In the genomic region with DNA sequence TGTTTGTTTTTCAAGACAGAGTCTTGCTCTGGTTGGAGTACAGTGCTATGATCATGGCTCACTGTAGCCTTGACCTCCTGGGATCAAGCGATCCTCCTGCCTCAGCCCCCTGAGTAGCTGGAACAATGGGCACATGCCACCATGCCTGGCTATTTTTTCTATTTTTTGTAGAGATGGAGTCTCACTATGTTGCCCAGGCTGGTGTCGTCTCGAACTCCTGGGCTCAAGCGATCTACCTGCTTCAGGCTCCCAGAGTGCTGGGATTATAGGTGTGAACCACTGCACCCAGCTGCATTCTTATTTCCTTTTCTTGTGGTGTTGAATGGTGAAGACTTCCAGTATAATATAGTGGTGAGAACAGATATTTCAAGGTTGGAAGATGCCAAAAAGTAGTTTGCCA, we compare ENCODE assay signal across 20 cellular contexts. TPM values are rescaled to one million over a fixed set of nuclear protein-coding genes. Genes with fewer than 3 reads are reported as not detected.
DNase-seq lines count a peak whose midpoint lies in the region; ATAC-seq, FAIRE-seq and TF ChIP-seq lines count a peak whose summit lies in the region.
"Had no signal": no experiment of that assay in that cellular context is flagged by ENCODE, and none has a peak within 500 bp of the region (broad histone marks: within the 10 kb centered on the region; RNA-seq: fewer than 3 reads in every experiment).

No MANE protein-coding gene starts in this region.

- H2AK5ac ChIP-seq in H1 (ENCODE audit: low read depth, low read length) (peak overlapping the region; percentile 46; the same call in 1 of the 2 replicates), mesenchymal stem cell (ENCODE audit: low read length, severe bottlenecking) (peak overlapping the region; percentile 8)

- DNase-seq in GM23338 (ENCODE audit: low spot score) (no peak), WTC11 (ENCODE audit: low spot score) (no peak), H1 (ENCODE audit: low read depth in 1 of 2, low spot score in 2 of 2) (no peak), mesenchymal stem cell (no peak), omental fat pad (ENCODE audit: low spot score) (no peak), glutamatergic neuron (no peak)
- DNase-seq in activated T-cell treated with anti-CD3 and anti-CD28 coated beads, Interleukin-2, amount 50 U/mL, for 24 hours, result no peak
- DNase-seq: C1 segment of cervical spinal cord; Calu3; CD4-positive, alpha-beta memory T cell; COR-L47; DMS79 treated with DMSO at 0.1 percent for 48 hours; GF-D8; GM23248; HCEC 1CT had no signal

- H2BK120ac ChIP-seq in H1 (replicated peaks; ENCODE audit: low read depth, low read length), result no peak overlapping the region
- no peak overlapping the region for H2BK120ac ChIP-seq in mesenchymal stem cell (ENCODE audit: low read depth, low read length)

- H3K4me3 ChIP-seq in GM23338, result no peak overlapping the region
- H3K4me3 ChIP-seq in H1 (ENCODE audit: extremely low read depth in 1 of 4, insufficient read depth in 2 of 4, low read depth in 3 of 4, low read length in 4 of 4), result no peak overlapping the region
- no peak overlapping the region for H3K4me3 ChIP-seq in mesenchymal stem cell (ENCODE audit: insufficient read depth in 1 of 2, low read depth in 1 of 2, low read length in 2 of 2)
- H3K4me3 ChIP-seq: GM23248 had no signal

- H3K9me3 Mint-ChIP-seq in GM23338 (no peaks in the 10 kb centered on the region), WTC11 (no peaks in the 10 kb centered on the region), glutamatergic neuron (ENCODE audit: unreplicated experiment) (no peaks in the 10 kb centered on the region)
- no peaks in the 10 kb centered on the region for H3K9me3 Mint-ChIP-seq in activated T-cell treated with anti-CD3 and anti-CD28 coated beads, Interleukin-2, amount 50 U/mL, for 24 hours

- H2BK15ac ChIP-seq in H1 (ENCODE audit: low read length) (no peak overlapping the region), mesenchymal stem cell (ENCODE audit: low read depth, poor library complexity, severe bottlenecking) (no peak overlapping the region)

- peak; percentile 42 for FAIRE-seq in H1 (lab: Jason Lieb, UNC)
- FAIRE-seq: GM12891, GM18507, H54 had no signal

- peak overlapping the region; percentile 71 for H3K4me2 ChIP-seq in GM23338
- no peak overlapping the region for H3K4me2 ChIP-seq in H1 (ENCODE audit: insufficient read depth in 1 of 2, low read depth in 2 of 2, low read length in 2 of 2)
- H3K4me2 ChIP-seq in mesenchymal stem cell (ENCODE audit: low read length, poor library complexity, severe bottlenecking), result no peak overlapping the region

- H3K9ac ChIP-seq in H1 (replicated peaks in 1 of 4; ENCODE audit: extremely low read depth in 1 of 4, low read depth in 3 of 4, low read length in 3 of 4), result no peak overlapping the region; a peak in 1 of 7 replicates
- no peak overlapping the region for H3K9ac ChIP-seq in mesenchymal stem cell (ENCODE audit: low read length)
- H3K9ac ChIP-seq: GM23248 had no signal

- peaks cover 87% of the 10 kb centered on the region for H3K4me1 Mint-ChIP-seq in GM23338
- peaks cover 96% of the 10 kb centered on the region for H3K4me1 Mint-ChIP-seq in WTC11
- H3K4me1 Mint-ChIP-seq in activated T-cell treated with anti-CD3 and anti-CD28 coated beads, Interleukin-2, amount 50 U/mL, for 24 hours (ENCODE audit: low read depth), result no peaks in the 10 kb centered on the region
- H3K4me1 Mint-ChIP-seq in glutamatergic neuron (ENCODE audit: low read depth, unreplicated experiment), result peaks cover 6% of the 10 kb centered on the region
- H3K4me1 Mint-ChIP-seq: CD4-positive, alpha-beta memory T cell had no signal

- H3K14ac ChIP-seq in H1 (ENCODE audit: insufficient read length), result no peak overlapping the region
- H3K14ac ChIP-seq in mesenchymal stem cell (ENCODE audit: low read length in 2 of 2), result no peak overlapping the region

- no peak for TF ChIP-seq POLR2A in H1 (IDR thresholded peaks at IDR 0.05; ENCODE audit: control extremely low read depth in 1 of 2, low read depth in 2 of 2, low read length in 2 of 2)

- H2BK5ac ChIP-seq in H1 (ENCODE audit: low read depth, low read length) (no peak overlapping the region), mesenchymal stem cell (ENCODE audit: low read depth, low read length, poor library complexity, severe bottlenecking) (no peak overlapping the region)

- H2BK12ac ChIP-seq in H1 (ENCODE audit: low read depth, low read length) (no peak overlapping the region), mesenchymal stem cell (ENCODE audit: low read length in 2 of 2) (no peak overlapping the region)

- H3K27ac Mint-ChIP-seq in GM23338 (peak overlapping the region; percentile 54), WTC11 (peak overlapping the region; percentile 30), glutamatergic neuron (ENCODE audit: unreplicated experiment) (no peak overlapping the region)
- no peak overlapping the region for H3K27ac Mint-ChIP-seq in activated T-cell treated with anti-CD3 and anti-CD28 coated beads, Interleukin-2, amount 50 U/mL, for 24 hours

- no peaks in the 10 kb centered on the region for H3K23me2 ChIP-seq in H1 (ENCODE audit: low read depth, low read length)

- no peaks in the 10 kb centered on the region for H3K9me3 ChIP-seq in H1 (ENCODE audit: insufficient read depth in 2 of 2, low read depth in 1 of 2, low read length in 1 of 2)
- H3K9me3 ChIP-seq in mesenchymal stem cell (ENCODE audit: control insufficient read depth, low read length), result no peaks in the 10 kb centered on the region

- H3K4me3 Mint-ChIP-seq in GM23338, result no peak overlapping the region
- H3K4me3 Mint-ChIP-seq in WTC11, result no peak overlapping the region; the same call in 1 of the 2 replicates
- H3K4me3 Mint-ChIP-seq in activated T-cell treated with anti-CD3 and anti-CD28 coated beads, Interleukin-2, amount 50 U/mL, for 24 hours, result no peak overlapping the region
- H3K4me3 Mint-ChIP-seq in glutamatergic neuron (ENCODE audit: unreplicated experiment), result no peak overlapping the region
- H3K4me3 Mint-ChIP-seq: CD4-positive, alpha-beta memory T cell had no signal

- TF ChIP-seq RAD21 in H1 (IDR thresholded peaks at IDR 0.05 in 1 of 2, conservative IDR thresholded peaks at IDR 0.05 in 1 of 2; ENCODE audit: low read depth in 2 of 2, low read length in 2 of 2), result no peak

- no peak overlapping the region for H3K56ac ChIP-seq in H1 (replicated peaks; ENCODE audit: insufficient read length, low read depth, low read length)

- H3K23ac ChIP-seq in H1 (ENCODE audit: insufficient read length), result no peak overlapping the region
- H3K23ac ChIP-seq in mesenchymal stem cell (ENCODE audit: low read length in 2 of 2), result no peak overlapping the region

- POLR2A ChIA-PET in WTC11 (lab: Charles Lee) (interaction anchor here (1.0 kb wide), 1 partner anchor 15 kb away, joined by 4 read pairs; no protein-coding TSS in a partner anchor), H1 (lab: Charles Lee; ENCODE audit: partially characterized antibody) (interaction anchor here (1.2 to 20.1 kb wide), 3 partner anchors 10 to 23 kb away, joined by 3 to 222 read pairs (median 17); partner anchors contain the start of gene B3GALT5)

- ATAC-seq in GM23338 (no peak), WTC11 (no peak), GM18867 (IDR thresholded peaks at IDR 0.05; ENCODE audit: unreplicated experiment) (no peak), omental fat pad (ENCODE audit: low FRiP score) (no peak)

- no peaks in the 10 kb centered on the region for H3K27me3 ChIP-seq in GM23338 (ENCODE audit: insufficient read depth)
- no peaks in the 10 kb centered on the region for H3K27me3 ChIP-seq in H1 (replicated peaks in 1 of 4; ENCODE audit: control insufficient read depth in 3 of 4, extremely low read depth in 1 of 4, insufficient read depth in 3 of 4, low read length in 3 of 4)
- H3K27me3 ChIP-seq in mesenchymal stem cell (ENCODE audit: control insufficient read depth in 1 of 2, insufficient read depth in 1 of 2, low read length in 2 of 2), result peaks cover 0 to 23% of the 10 kb centered on the region in 2 experiments

- H4K5ac ChIP-seq in H1 (ENCODE audit: insufficient read length, low read depth, low read length), result no peak overlapping the region

- peaks cover 12% of the 10 kb centered on the region; the same call in 1 of the 2 replicates for H3F3A ChIP-seq in GM23338 (replicated peaks; ENCODE audit: low read depth)

- H3K79me2 ChIP-seq in GM23338 (replicated peaks; ENCODE audit: insufficient read depth) (peaks cover 100% of the 10 kb centered on the region), H1 (ENCODE audit: control insufficient read depth in 1 of 2, insufficient read depth in 2 of 2, low read length in 2 of 2) (peaks cover 7 to 95% of the 10 kb centered on the region in 2 experiments)

- 100% methylated on average over 4 of the region's 4 CpGs; no CpG with 5 or more reads in 1 of the 2 experiments for WGBS in H1 (ENCODE audit: extremely low coverage in 1 of 2, insufficient coverage in 1 of 2, insufficient read length in 1 of 2, insufficient replicate concordance in 2 of 2, low coverage in 1 of 2, low lambda C conversion rate in 2 of 2, missing lambda C conversion rate in 1 of 2), 2 experiments
- 95% methylated on average over 4 of the region's 4 CpGs for WGBS in mesenchymal stem cell

- H4K20me1 ChIP-seq in GM23338 (replicated peaks; ENCODE audit: insufficient read depth) (no peaks in the 10 kb centered on the region; the same call in 1 of the 2 replicates), H1 (replicated peaks in 1 of 2; ENCODE audit: control insufficient read depth in 1 of 2, insufficient read depth in 2 of 2, low read length in 2 of 2) (no peaks in the 10 kb centered on the region)

- H2AFZ ChIP-seq in GM23338, result no peak overlapping the region
- H2AFZ ChIP-seq in H1 (ENCODE audit: low read length), result no peak overlapping the region
- H2AFZ ChIP-seq in mesenchymal stem cell (ENCODE audit: low read depth, low read length), result no peak overlapping the region
- H2AFZ ChIP-seq: GM23248 had no signal

- no peak overlapping the region for H2BK20ac ChIP-seq in H1 (ENCODE audit: low read length)

- no peaks in the 10 kb centered on the region for H3K9me2 ChIP-seq in GM23338 (ENCODE audit: insufficient read depth)

- H3K27ac ChIP-seq in GM23338 (ENCODE audit: low read depth), result no peak overlapping the region
- no peak overlapping the region for H3K27ac ChIP-seq in H1 (ENCODE audit: low read depth, low read length)
- no peak overlapping the region for H3K27ac ChIP-seq in mesenchymal stem cell (ENCODE audit: low read length, poor library complexity, severe bottlenecking)
- H3K27ac ChIP-seq: GM23248 had no signal

- TF ChIP-seq CTCF in GM23338 (conservative IDR thresholded peaks at IDR 0.05; ENCODE audit: low read depth in 2 of 2) (no peak), WTC11 (IDR thresholded peaks at IDR 0.05) (no peak), H1 (IDR thresholded peaks at IDR 0.05; ENCODE audit: control extremely low read depth in 1 of 3, insufficient read depth in 1 of 3, low read depth in 1 of 3, low read length in 3 of 3) (no peak), omental fat pad (IDR thresholded peaks at IDR 0.05) (no peak), glutamatergic neuron (IDR thresholded peaks at IDR 0.05; ENCODE audit: partially characterized antibody, unreplicated experiment) (no peak)

- TF ChIP-seq EP300 in H1 (IDR thresholded peaks at IDR 0.05; ENCODE audit: borderline replicate concordance in 1 of 2, low read depth in 2 of 2, low read length in 2 of 2), result no peak

- H4K8ac ChIP-seq in H1 (ENCODE audit: extremely low read depth, insufficient read depth, low read length) (no peak overlapping the region), mesenchymal stem cell (ENCODE audit: low read length) (no peak overlapping the region)

- H4K91ac ChIP-seq in H1 (replicated peaks; ENCODE audit: insufficient read length, low read length) (no peak overlapping the region), mesenchymal stem cell (ENCODE audit: low read length) (no peak overlapping the region)

- H3K18ac ChIP-seq in H1 (ENCODE audit: extremely low read depth, low read length) (no peak overlapping the region), mesenchymal stem cell (ENCODE audit: low read depth in 1 of 2, low read length in 2 of 2) (no peak overlapping the region)

- H3K27me3 Mint-ChIP-seq in GM23338 (ENCODE audit: insufficient read depth, low read depth, poor library complexity) (peaks cover 25% of the 10 kb centered on the region), WTC11 (ENCODE audit: low read depth) (no peaks in the 10 kb centered on the region), glutamatergic neuron (ENCODE audit: unreplicated experiment) (peaks cover 5% of the 10 kb centered on the region)
- peaks cover 28% of the 10 kb centered on the region for H3K27me3 Mint-ChIP-seq in activated T-cell treated with anti-CD3 and anti-CD28 coated beads, Interleukin-2, amount 50 U/mL, for 24 hours

- H3K4ac ChIP-seq in H1 (replicated peaks; ENCODE audit: insufficient read length, low read depth, low read length) (no peak overlapping the region), mesenchymal stem cell (ENCODE audit: low read depth in 1 of 2, low read length in 2 of 2) (no peak overlapping the region)

- H3K36me3 Mint-ChIP-seq in GM23338 (ENCODE audit: low read depth), result peaks cover 32% of the 10 kb centered on the region
- H3K36me3 Mint-ChIP-seq in WTC11, result peaks cover 19% of the 10 kb centered on the region
- H3K36me3 Mint-ChIP-seq in activated T-cell treated with anti-CD3 and anti-CD28 coated beads, Interleukin-2, amount 50 U/mL, for 24 hours (ENCODE audit: low read depth), result no peaks in the 10 kb centered on the region
- H3K36me3 Mint-ChIP-seq in glutamatergic neuron (ENCODE audit: unreplicated experiment), result no peaks in the 10 kb centered on the region
- H3K36me3 Mint-ChIP-seq: CD4-positive, alpha-beta memory T cell had no signal

- peaks cover 82% of the 10 kb centered on the region for H3K4me1 ChIP-seq in GM23338 (ENCODE audit: insufficient read depth)
- peaks cover 14 to 54% (median 38%) of the 10 kb centered on the region in 4 experiments for H3K4me1 ChIP-seq in H1 (replicated peaks in 1 of 4; ENCODE audit: control insufficient read depth in 3 of 4, insufficient read depth in 4 of 4, low read length in 3 of 4)
- peaks cover 24% of the 10 kb centered on the region for H3K4me1 ChIP-seq in mesenchymal stem cell (ENCODE audit: control insufficient read depth, insufficient read depth, low read depth, low read length)

- CTCF ChIA-PET in WTC11 (lab: Charles Lee) (interaction anchor here (1.0 to 1.1 kb wide), 2 partner anchors 14 to 16 kb away, joined by 3 read pairs; no protein-coding TSS in a partner anchor), H1 (lab: Charles Lee; ENCODE audit: partially characterized antibody) (interaction anchor here (0.7 to 1.7 kb wide), 2 partner anchors 35 to 188 kb away, joined by 3 to 4 read pairs; no protein-coding TSS in a partner anchor)

- peaks cover under 1% of the 10 kb centered on the region; the same call in 1 of the 2 replicates for H3K36me3 ChIP-seq in GM23338 (ENCODE audit: insufficient read depth)
- peaks cover 0 to 5% (median 0%) of the 10 kb centered on the region in 4 experiments; a peak in 2 of 8 replicates for H3K36me3 ChIP-seq in H1 (ENCODE audit: control insufficient read depth in 2 of 4, insufficient read depth in 4 of 4, low read length in 3 of 4)
- no peaks in the 10 kb centered on the region for H3K36me3 ChIP-seq in mesenchymal stem cell (ENCODE audit: control insufficient read depth in 1 of 2, insufficient read depth in 2 of 2, low read depth in 1 of 2, low read length in 2 of 2)

- H3K79me1 ChIP-seq in H1 (ENCODE audit: low read depth, low read length) (peaks cover 11% of the 10 kb centered on the region), mesenchymal stem cell (replicated peaks; ENCODE audit: low read length, poor library complexity, severe bottlenecking) (peaks cover 42% of the 10 kb centered on the region)

RNA-seq across cellular contexts. Expression of gene B3GALT5, which starts 28.0 kb away (rescaled TPM):
- 31.7 and 37.5 TPM in 2 replicates for total RNA-seq in GM23338 (2014; rRNA removed; shearing (Covaris generic))
- polyA plus RNA-seq in GM23338 (2016; fragmentation: Nextera tagmentation; extraction: Ambion mirVana) (6.2 TPM in 2 replicates), H1 (2011; rRNA removed) (11.9 and 12.4 TPM in 2 replicates)
- total RNA-seq in WTC11 (2021) (25.8 to 33.3 TPM (median 32.4 TPM) in 3 replicates), omental fat pad (not detected), glutamatergic neuron (ENCODE audit: unreplicated experiment) (0.25 TPM)
- total RNA-seq in H1 (2021; fragmentation: NEBNext Ultra II Directional; extraction: Animal tissue kit (Norgen Biotek cat#: 25700)), result 23.8 and 25.1 TPM in 2 replicates
- 9.7 TPM for polyA plus RNA-seq in H1 (2011; cell fraction: cytosol; rRNA removed)
- 25.2 TPM for polyA plus RNA-seq in H1 (2011; cell fraction: nucleus; rRNA removed)
- polyA plus RNA-seq in H1 (2012, experiment 1 of 2), result 9.9 to 15.2 TPM (median 12.4 TPM) in 4 replicates
- 1.6 TPM for polyA plus RNA-seq in H1 (2012, experiment 2 of 2)
- 19.2 TPM for polyA plus RNA-seq in H1 (2013, experiment 1 of 2)
- polyA plus RNA-seq in H1 (2013, experiment 2 of 2), result 18.8 TPM
- 47.8 and 63.7 TPM in 2 replicates for polyA minus RNA-seq in H1 (2011; rRNA and poly(A)+ RNA removed)
- polyA minus RNA-seq in H1 (2011; cell fraction: cytosol; rRNA and poly(A)+ RNA removed), result 24.7 TPM
- polyA minus RNA-seq in H1 (2011; cell fraction: nucleus; rRNA and poly(A)+ RNA removed), result 38.0 TPM
- 0.07 TPM for polyA plus RNA-seq in mesenchymal stem cell (2013, experiment 1 of 2)
- 0.07 TPM for polyA plus RNA-seq in mesenchymal stem cell (2013, experiment 2 of 2)
- total RNA-seq: CD4-positive, alpha-beta memory T cell; G401; GM23248 had no signal
- polyA plus RNA-seq: CD4-positive, alpha-beta memory T cell; GM23248 had no signal

Comparison
In these comparisons a context has a peak if more than half of its experiments do, and no peak if none do; other contexts are left out.
1. H3K27ac Mint-ChIP-seq: peak in GM23338 (single experiment) and WTC11 (single experiment); none in activated T-cell treated with anti-CD3 and anti-CD28 coated beads, Interleukin-2, amount 50 U/mL, for 24 hours (single experiment) and glutamatergic neuron (single experiment).
2. RNA of gene B3GALT5, which starts 28.0 kb away (total RNA-seq): 31.7 to 37.5 TPM in GM23338, 25.8 to 33.3 TPM in WTC11 and 23.8 to 25.1 TPM in H1; 0.25 TPM in glutamatergic neuron (single experiment) and not detected in omental fat pad; every median in the first group is over 10 times any median in the second.